In genomic region chr19:13880059-13880672, GRCh38 we compare ENCODE assay signal across 1 cellular context.
TF ChIP-seq lines count a peak whose summit lies in the region.

No MANE protein-coding gene starts in this region.

TF ChIP-seq in K562, 482 proteins besides CTCF, POLR2A, EP300 and RAD21 (continued from another document):
- TF ChIP-seq BCLAF1 (IDR thresholded peaks at IDR 0.05; ENCODE audit: borderline replicate concordance in 1 of 2, control insufficient read depth in 1 of 2, low read depth in 2 of 2, low read length in 1 of 2), result no peak
- no peak for TF ChIP-seq NCOA2 (IDR thresholded peaks at IDR 0.05; ENCODE audit: partially characterized antibody in 2 of 2)
- TF ChIP-seq HNRNPL (IDR thresholded peaks at IDR 0.05; ENCODE audit: low read depth, low read length), result no peak
- no peak for TF ChIP-seq MEF2D (tag; conservative IDR thresholded peaks at IDR 0.05; ENCODE audit: low read depth)
- no peak for TF ChIP-seq GMEB1 (CRISPR knock-in tag; IDR thresholded peaks at IDR 0.05)
- peak; percentile 81 for TF ChIP-seq ARID1B (IDR thresholded peaks at IDR 0.05)
- TF ChIP-seq ZNF644 (tag; IDR thresholded peaks at IDR 0.05; ENCODE audit: low read depth), result no peak
- peak; percentile 73 for TF ChIP-seq ZBTB12 (CRISPR knock-in tag; IDR thresholded peaks at IDR 0.05)
- peak; percentile 96 for TF ChIP-seq MITF (IDR thresholded peaks at IDR 0.05)
- TF ChIP-seq THAP12 (CRISPR knock-in tag; IDR thresholded peaks at IDR 0.05), result no peak
- 0 out of 2 replicates have a peak, but pooled peaks have one; percentile 51 for TF ChIP-seq ZNF384 (IDR thresholded peaks at IDR 0.05; ENCODE audit: low read depth, low read length)
- peak; percentile 88; the same call in 1 of the 2 replicates for TF ChIP-seq HMGXB4 (CRISPR knock-in tag; IDR thresholded peaks at IDR 0.05)
- TF ChIP-seq EP400 (IDR thresholded peaks at IDR 0.05), result no peak; the same call in 1 of the 2 replicates
- TF ChIP-seq SRF (CRISPR knock-in tag; IDR thresholded peaks at IDR 0.05), result peak in 1 of 2 experiments; percentile 69; a peak in 1 of 4 replicates
- peak; percentile 61; the same call in 1 of the 2 replicates for TF ChIP-seq ZBTB2 (IDR thresholded peaks at IDR 0.05)
- peak; percentile 75 for TF ChIP-seq POLR2G (IDR thresholded peaks at IDR 0.05; ENCODE audit: low read depth, low read length)
- 0 out of 2 replicates have a peak, but pooled peaks have one; percentile 14 for TF ChIP-seq ZFP91 (CRISPR knock-in tag; IDR thresholded peaks at IDR 0.05)
- no peak for TF ChIP-seq ILF3 (IDR thresholded peaks at IDR 0.05; ENCODE audit: borderline replicate concordance)
- TF ChIP-seq MECOM (CRISPR knock-in tag; IDR thresholded peaks at IDR 0.05), result no peak
